Comparison of ENCODE assay signal across 27 cellular contexts in genomic region chr2:107545851-107546250, GRCh38.
"Had no signal": no experiment of that assay in that cellular context is flagged by ENCODE, and none has a peak within 500 bp of the region (broad histone marks: within the 10 kb centered on the region; RNA-seq: fewer than 3 reads in every experiment).

No MANE protein-coding gene starts in this region.

- DNase-seq: activated CD4-positive, alpha-beta memory T cell treated with anti-CD3 and anti-CD28 coated beads for 36 hours; activated CD4-positive, alpha-beta T cell treated with anti-CD3 and anti-CD28 coated beads for 36 hours; activated CD4-positive, alpha-beta T cell treated with anti-CD3 and anti-CD28 coated beads, Interleukin-2, amount 10 ng/mL, durations not matched to agents 24 days and 14 days; activated CD4-positive, CD25-positive, alpha-beta regulatory T cell; activated CD4-positive, CD25-positive, alpha-beta regulatory T cell treated with anti-CD3 and anti-CD28 coated beads, Interleukin-2, amount 50 U/mL, for 72 hours; activated CD8-positive, alpha-beta memory T cell treated with anti-CD3 and anti-CD28 coated beads, Interleukin-2, amount 10 ng/mL, durations not matched to agents 7 days and 5 days; activated CD8-positive, alpha-beta memory T cell treated with anti-CD3 and anti-CD28 coated beads, Interleukin-2, amount 50 U/mL, for 4 hours; activated CD8-positive, alpha-beta T cell treated with anti-CD3 and anti-CD28 coated beads, Interleukin-2, amount 10 ng/mL, durations not matched to agents 7 days and 5 days; activated effector memory CD4-positive, alpha-beta T cell treated with anti-CD3 and anti-CD28 coated beads, Interleukin-2, amount 50 U/mL, for 16 hours; activated naive CD4-positive, alpha-beta T cell treated with anti-CD3 and anti-CD28 coated beads for 36 hours; activated naive CD8-positive, alpha-beta T cell treated with anti-CD3 and anti-CD28 coated beads for 36 hours; activated naive CD8-positive, alpha-beta T cell treated with anti-CD3 and anti-CD28 coated beads, Interleukin-2, amount 50 U/mL, for 24 hours; activated T-cell treated with anti-CD3 and anti-CD28 coated beads, Interleukin-2, amount 50 U/mL, for 1 hour; activated T-cell treated with anti-CD3 and anti-CD28 coated beads, Interleukin-2, amount 50 U/mL, for 48 hours; adrenal gland; dorsolateral prefrontal cortex; effector memory CD4-positive, alpha-beta T cell; foreskin keratinocyte; gastrocnemius medialis; glutamatergic neuron; heart left ventricle; T-helper 1 cell; T-helper 17 cell had no signal

- H3K27ac ChIP-seq: adrenal gland, ascending aorta, breast epithelium, coronary artery, dorsolateral prefrontal cortex, epithelial cell of prostate, foreskin keratinocyte, gastrocnemius medialis, heart left ventricle had no signal

- H3K36me3 ChIP-seq: adrenal gland, ascending aorta, breast epithelium, gastrocnemius medialis, heart left ventricle had no signal

- H3K4me1 ChIP-seq: adrenal gland, ascending aorta, breast epithelium, foreskin keratinocyte, gastrocnemius medialis had no signal

- H3K27me3 ChIP-seq: adrenal gland, ascending aorta, breast epithelium, foreskin keratinocyte, gastrocnemius medialis, heart left ventricle had no signal

- ATAC-seq: activated CD4-positive, alpha-beta T cell treated with anti-CD3 and anti-CD28 coated beads for 36 hours; activated CD8-positive, alpha-beta memory T cell treated with anti-CD3 and anti-CD28 coated beads, Interleukin-2, amount 10 ng/mL, durations not matched to agents 7 days and 5 days; activated CD8-positive, alpha-beta T cell treated with anti-CD3 and anti-CD28 coated beads, Interleukin-2, amount 10 ng/mL, durations not matched to agents 7 days and 5 days; activated naive CD8-positive, alpha-beta T cell treated with anti-CD3 and anti-CD28 coated beads, Interleukin-2, amount 50 U/mL, for 24 hours; foreskin keratinocyte; gastrocnemius medialis; heart left ventricle; T-helper 17 cell had no signal

- H3K9me3 ChIP-seq: adrenal gland, ascending aorta, breast epithelium, gastrocnemius medialis, heart left ventricle had no signal

- H3K4me3 ChIP-seq: adrenal gland, ascending aorta, breast epithelium, coronary artery, dorsolateral prefrontal cortex, gastrocnemius medialis, heart left ventricle had no signal
